1 cellular context compared by ENCODE assay signal in the genomic region with DNA sequence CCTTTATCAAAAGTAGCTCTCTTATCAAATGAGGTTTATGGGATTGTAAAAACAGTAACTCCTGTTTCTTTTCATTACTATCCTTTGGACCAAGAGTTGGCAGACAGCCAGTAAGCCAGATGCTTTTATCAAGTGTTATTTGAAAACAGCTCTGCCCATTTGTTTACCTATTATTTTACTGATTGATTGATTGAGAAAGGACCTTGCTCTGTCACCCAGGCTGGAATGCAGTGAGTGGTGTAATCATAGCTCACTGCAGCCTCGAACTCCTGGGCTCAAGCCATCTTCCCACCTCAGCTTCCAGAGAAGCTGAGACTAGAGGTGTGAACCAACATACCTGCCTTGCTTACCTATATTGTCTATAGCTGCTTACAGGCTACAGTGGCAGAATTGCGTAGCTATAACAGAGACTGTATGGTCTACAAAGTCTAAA.
TF ChIP-seq lines count a peak whose summit lies in the region.

No MANE protein-coding gene starts in this region.

TF ChIP-seq in HepG2, 621 proteins besides CTCF, POLR2A, EP300 and RAD21 (continued from another document and continues in another):
- TF ChIP-seq ZBTB26 (CRISPR knock-in tag; IDR thresholded peaks at IDR 0.05; ENCODE audit: borderline replicate concordance) (peak; percentile 32; the same call in 1 of the 2 replicates), TBX3 (IDR thresholded peaks at IDR 0.05; ENCODE audit: borderline replicate concordance) (peak; percentile 56; the same call in 1 of the 2 replicates), TCF7 (IDR thresholded peaks at IDR 0.05; ENCODE audit: low read depth) (peak; percentile 16; the same call in 1 of the 2 replicates), FOXJ3 (CRISPR knock-in tag; IDR thresholded peaks at IDR 0.05; ENCODE audit: borderline replicate concordance) (peak; percentile 86; the same call in 1 of the 2 replicates), ELF3 (CRISPR knock-in tag; IDR thresholded peaks at IDR 0.05) (0 out of 2 replicates have a peak, but pooled peaks have one; percentile 13), NCOR1 (IDR thresholded peaks at IDR 0.05; ENCODE audit: borderline replicate concordance, low read length) (peak; percentile 80; the same call in 1 of the 2 replicates), NR2C2 (CRISPR knock-in tag; IDR thresholded peaks at IDR 0.05; ENCODE audit: borderline replicate concordance) (0 out of 2 replicates have a peak, but pooled peaks have one; percentile 23), MED8 (CRISPR knock-in tag; IDR thresholded peaks at IDR 0.05; ENCODE audit: insufficient replicate concordance) (peak; percentile 49), KLF15 (CRISPR knock-in tag; IDR thresholded peaks at IDR 0.05; ENCODE audit: borderline replicate concordance) (no peak), PAX8 (CRISPR knock-in tag; IDR thresholded peaks at IDR 0.05; ENCODE audit: borderline replicate concordance) (no peak), ZFY (CRISPR knock-in tag; IDR thresholded peaks at IDR 0.05) (no peak), ZFYVE20 (CRISPR knock-in tag; IDR thresholded peaks at IDR 0.05; ENCODE audit: borderline replicate concordance, low read depth) (no peak), CEBPB (IDR thresholded peaks at IDR 0.05; ENCODE audit: borderline replicate concordance, low read depth, low read length) (peak; percentile 78), HOXD1 (CRISPR knock-in tag; IDR thresholded peaks at IDR 0.05) (peak; percentile 97), ZSCAN9 (CRISPR knock-in tag; IDR thresholded peaks at IDR 0.05; ENCODE audit: borderline replicate concordance) (peak; percentile 55; the same call in 1 of the 2 replicates), MEIS2 (CRISPR knock-in tag; IDR thresholded peaks at IDR 0.05) (peak; percentile 90), DNMT3B (CRISPR knock-in tag; conservative IDR thresholded peaks at IDR 0.05) (no peak), KAT8 (CRISPR knock-in tag; IDR thresholded peaks at IDR 0.05) (peak; percentile 58), ZNF317 (CRISPR knock-in tag; IDR thresholded peaks at IDR 0.05) (0 out of 2 replicates have a peak, but pooled peaks have one; percentile 36), CBX5 (CRISPR knock-in tag; IDR thresholded peaks at IDR 0.05; ENCODE audit: borderline replicate concordance) (0 out of 2 replicates have a peak, but pooled peaks have one; percentile 24), TP53 (CRISPR knock-in tag; conservative IDR thresholded peaks at IDR 0.05) (no peak), NAIF1 (CRISPR knock-in tag; IDR thresholded peaks at IDR 0.05; ENCODE audit: borderline replicate concordance) (0 out of 2 replicates have a peak, but pooled peaks have one; percentile 51), MIXL1 (CRISPR knock-in tag; IDR thresholded peaks at IDR 0.05) (peak; percentile 81), ZBED4 (CRISPR knock-in tag; IDR thresholded peaks at IDR 0.05; ENCODE audit: borderline replicate concordance) (0 out of 2 replicates have a peak, but pooled peaks have one; percentile 24), ZNF691 (CRISPR knock-in tag; IDR thresholded peaks at IDR 0.05; ENCODE audit: borderline replicate concordance, low read depth) (no peak), ELF1 (CRISPR knock-in tag; IDR thresholded peaks at IDR 0.05) (no peak), THYN1 (CRISPR knock-in tag; IDR thresholded peaks at IDR 0.05; ENCODE audit: borderline replicate concordance, low read depth) (no peak), ZNF883 (CRISPR knock-in tag; IDR thresholded peaks at IDR 0.05; ENCODE audit: not compliant biosample characterization) (no peak), GABPA (IDR thresholded peaks at IDR 0.05; ENCODE audit: low read depth, low read length) (no peak), GABPA (CRISPR knock-in tag; IDR thresholded peaks at IDR 0.05; ENCODE audit: low read depth) (no peak), TSC22D2 (CRISPR knock-in tag; IDR thresholded peaks at IDR 0.05; ENCODE audit: borderline replicate concordance) (no peak), ZFP36L1 (CRISPR knock-in tag; IDR thresholded peaks at IDR 0.05) (no peak)
- TF ChIP-seq, protein P1, sequence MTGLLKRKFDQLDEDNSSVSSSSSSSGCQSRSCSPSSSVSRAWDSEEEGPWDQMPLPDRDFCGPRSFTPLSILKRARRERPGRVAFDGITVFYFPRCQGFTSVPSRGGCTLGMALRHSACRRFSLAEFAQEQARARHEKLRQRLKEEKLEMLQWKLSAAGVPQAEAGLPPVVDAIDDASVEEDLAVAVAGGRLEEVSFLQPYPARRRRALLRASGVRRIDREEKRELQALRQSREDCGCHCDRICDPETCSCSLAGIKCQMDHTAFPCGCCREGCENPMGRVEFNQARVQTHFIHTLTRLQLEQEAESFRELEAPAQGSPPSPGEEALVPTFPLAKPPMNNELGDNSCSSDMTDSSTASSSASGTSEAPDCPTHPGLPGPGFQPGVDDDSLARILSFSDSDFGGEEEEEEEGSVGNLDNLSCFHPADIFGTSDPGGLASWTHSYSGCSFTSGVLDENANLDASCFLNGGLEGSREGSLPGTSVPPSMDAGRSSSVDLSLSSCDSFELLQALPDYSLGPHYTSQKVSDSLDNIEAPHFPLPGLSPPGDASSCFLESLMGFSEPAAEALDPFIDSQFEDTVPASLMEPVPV (CRISPR knock-in tag; IDR thresholded peaks at IDR 0.05): 0 out of 2 replicates have a peak, but pooled peaks have one; percentile 40
- TF ChIP-seq, protein P2, sequence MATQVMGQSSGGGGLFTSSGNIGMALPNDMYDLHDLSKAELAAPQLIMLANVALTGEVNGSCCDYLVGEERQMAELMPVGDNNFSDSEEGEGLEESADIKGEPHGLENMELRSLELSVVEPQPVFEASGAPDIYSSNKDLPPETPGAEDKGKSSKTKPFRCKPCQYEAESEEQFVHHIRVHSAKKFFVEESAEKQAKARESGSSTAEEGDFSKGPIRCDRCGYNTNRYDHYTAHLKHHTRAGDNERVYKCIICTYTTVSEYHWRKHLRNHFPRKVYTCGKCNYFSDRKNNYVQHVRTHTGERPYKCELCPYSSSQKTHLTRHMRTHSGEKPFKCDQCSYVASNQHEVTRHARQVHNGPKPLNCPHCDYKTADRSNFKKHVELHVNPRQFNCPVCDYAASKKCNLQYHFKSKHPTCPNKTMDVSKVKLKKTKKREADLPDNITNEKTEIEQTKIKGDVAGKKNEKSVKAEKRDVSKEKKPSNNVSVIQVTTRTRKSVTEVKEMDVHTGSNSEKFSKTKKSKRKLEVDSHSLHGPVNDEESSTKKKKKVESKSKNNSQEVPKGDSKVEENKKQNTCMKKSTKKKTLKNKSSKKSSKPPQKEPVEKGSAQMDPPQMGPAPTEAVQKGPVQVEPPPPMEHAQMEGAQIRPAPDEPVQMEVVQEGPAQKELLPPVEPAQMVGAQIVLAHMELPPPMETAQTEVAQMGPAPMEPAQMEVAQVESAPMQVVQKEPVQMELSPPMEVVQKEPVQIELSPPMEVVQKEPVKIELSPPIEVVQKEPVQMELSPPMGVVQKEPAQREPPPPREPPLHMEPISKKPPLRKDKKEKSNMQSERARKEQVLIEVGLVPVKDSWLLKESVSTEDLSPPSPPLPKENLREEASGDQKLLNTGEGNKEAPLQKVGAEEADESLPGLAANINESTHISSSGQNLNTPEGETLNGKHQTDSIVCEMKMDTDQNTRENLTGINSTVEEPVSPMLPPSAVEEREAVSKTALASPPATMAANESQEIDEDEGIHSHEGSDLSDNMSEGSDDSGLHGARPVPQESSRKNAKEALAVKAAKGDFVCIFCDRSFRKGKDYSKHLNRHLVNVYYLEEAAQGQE (IDR thresholded peaks at IDR 0.05; ENCODE audit: borderline replicate concordance in 1 of 2, low read depth in 1 of 2, low read length in 2 of 2): 0 out of 4 replicates have a peak, but pooled peaks of 1 of the 2 experiments have one; percentile 12
- TF ChIP-seq, protein P3, sequence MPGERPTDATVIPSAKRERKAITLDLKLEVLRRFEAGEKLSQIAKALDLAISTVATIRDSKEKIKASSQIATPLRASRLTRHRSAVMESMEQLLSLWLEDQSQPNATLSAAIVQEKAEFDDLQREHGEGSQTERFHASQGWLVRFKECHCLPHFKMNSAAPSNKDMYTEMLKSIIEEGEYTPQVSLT (CRISPR knock-in tag; IDR thresholded peaks at IDR 0.05; ENCODE audit: borderline replicate concordance, low read depth): no peak
